ENCODE assay signal across 18 cellular contexts in genomic region chr10:7282457-7282856, GRCh38.
"Had no signal": no experiment of that assay in that cellular context is flagged by ENCODE, and none has a peak within 500 bp of the region (broad histone marks: within the 10 kb centered on the region; RNA-seq: fewer than 3 reads in every experiment).

No MANE protein-coding gene starts in this region.

- H2AFZ ChIP-seq: hepatocyte had no signal

- H3K79me2 ChIP-seq: hepatocyte had no signal

- H3K36me3 ChIP-seq: colonic mucosa, gastroesophageal sphincter, left lung, lower lobe of right lung had no signal

- H3K4me2 ChIP-seq: hepatocyte had no signal

- H3K4me1 ChIP-seq: colonic mucosa, foreskin keratinocyte, lower lobe of right lung had no signal

- H3K9me3 ChIP-seq: colonic mucosa, esophagus muscularis mucosa, gastroesophageal sphincter, heart left ventricle, left lung, lower lobe of right lung, mucosa of descending colon had no signal

- H3K27me3 ChIP-seq: colonic mucosa, esophagus muscularis mucosa, foreskin keratinocyte, gastroesophageal sphincter, heart left ventricle, hepatocyte, left lung had no signal

- H3K27ac ChIP-seq: colonic mucosa, esophagus muscularis mucosa, foreskin keratinocyte, gastroesophageal sphincter, heart left ventricle, hepatocyte, left lung, lower lobe of right lung had no signal

- H3K4me3 ChIP-seq: colonic mucosa, esophagus muscularis mucosa, gastroesophageal sphincter, heart left ventricle, hepatocyte, left lung, lower lobe of right lung, mucosa of descending colon had no signal

- DNase-seq: colonic mucosa; cortex of kidney; effector CD8-positive, alpha-beta T cell; effector memory CD8-positive, alpha-beta T cell; foreskin keratinocyte; heart left ventricle; hypothalamus; immature natural killer cell; left cardiac atrium; left lung; left ventricle myocardium superior; lower lobe of right lung; mesenchymal stem cell; mucosa of descending colon; naive B cell had no signal
